In genomic region chr3:14127516-14128161, GRCh38 we compare ENCODE assay signal across 14 cellular contexts. TPM values are rescaled to one million over a fixed set of nuclear protein-coding genes. Genes with fewer than 3 reads are reported as not detected.
DNase-seq lines count a peak whose midpoint lies in the region; ATAC-seq and TF ChIP-seq lines count a peak whose summit lies in the region.
"Had no signal": no experiment of that assay in that cellular context is flagged by ENCODE, and none has a peak within 500 bp of the region (broad histone marks: within the 10 kb centered on the region; RNA-seq: fewer than 3 reads in every experiment).

No MANE protein-coding gene starts in this region.

- peak overlapping the region; percentile 97 for H3K4me3 Mint-ChIP-seq in activated naive CD8-positive, alpha-beta T cell
- H3K4me3 Mint-ChIP-seq in activated naive CD8-positive, alpha-beta T cell treated with anti-CD3 and anti-CD28 coated beads, Interleukin-2, amount 50 U/mL, for 24 hours, result no peak overlapping the region
- peak overlapping the region in 8 of 10 donors; percentile 13 to 92 (median 45) for H3K4me3 Mint-ChIP-seq in naive thymus-derived CD8-positive, alpha-beta T cell

- intact Hi-C loops in tibial artery (cut with DNase I; ENCODE audit: low total_unique reads), result loop anchor here (5.0 to 10.0 kb wide), 3 partner anchors 230 to 817 kb away; partner anchors contain the start of gene NR2C2

- POLR2A ChIA-PET in naive thymus-derived CD8-positive, alpha-beta T cell (lab: Charles Lee), result interaction anchor here (1.2 to 7.7 kb wide), 3 partner anchors 15 to 49 kb away, joined by 4 to 124 read pairs (median 4); partner anchors contain the start of genes LSM3 and XPC

- no peaks in the 10 kb centered on the region for H3K27me3 Mint-ChIP-seq in activated naive CD8-positive, alpha-beta T cell
- no peaks in the 10 kb centered on the region for H3K27me3 Mint-ChIP-seq in activated naive CD8-positive, alpha-beta T cell treated with anti-CD3 and anti-CD28 coated beads, Interleukin-2, amount 50 U/mL, for 24 hours
- no peaks in the 10 kb centered on the region for H3K27me3 Mint-ChIP-seq in naive thymus-derived CD8-positive, alpha-beta T cell

- H3K4me1 ChIP-seq in adipocyte (ENCODE audit: control insufficient read depth, insufficient read depth, low read length) (peaks cover 44% of the 10 kb centered on the region), tibial artery (peaks cover 0 to 39% (median 29%) of the 10 kb centered on the region in 4 donors)

- H3K9ac ChIP-seq in adipocyte (ENCODE audit: low read length), result no peak overlapping the region

- H3K27ac Mint-ChIP-seq in activated naive CD8-positive, alpha-beta T cell, result no peak overlapping the region
- H3K27ac Mint-ChIP-seq in activated naive CD8-positive, alpha-beta T cell treated with anti-CD3 and anti-CD28 coated beads, Interleukin-2, amount 50 U/mL, for 24 hours, result no peak overlapping the region
- peak overlapping the region in 4 of 10 donors; percentile 7 to 79 (median 48) for H3K27ac Mint-ChIP-seq in naive thymus-derived CD8-positive, alpha-beta T cell

- no peak for ATAC-seq in activated naive CD8-positive, alpha-beta T cell treated with anti-CD3 and anti-CD28 coated beads, Interleukin-2, amount 50 U/mL, for 24 hours
- no peak for ATAC-seq in naive thymus-derived CD8-positive, alpha-beta T cell
- ATAC-seq in HG03135 (IDR thresholded peaks at IDR 0.05; ENCODE audit: unreplicated experiment), result no peak
- ATAC-seq: foreskin keratinocyte, upper lobe of right lung had no signal

- H3K9me3 ChIP-seq in adipocyte (ENCODE audit: control insufficient read depth, low read length), result no peaks in the 10 kb centered on the region
- no peaks in the 10 kb centered on the region for H3K9me3 ChIP-seq in tibial artery
- H3K9me3 ChIP-seq: upper lobe of right lung had no signal

- DNase-seq in activated naive CD8-positive, alpha-beta T cell treated with anti-CD3 and anti-CD28 coated beads, Interleukin-2, amount 50 U/mL, for 24 hours, result no peak
- DNase-seq in adipocyte (ENCODE audit: low read depth) (no peak), tibial artery (no peak), NCI-H1417 treated with DMSO at 0.1 percent for 48 hours (lab: John Stamatoyannopoulos, UW) (no peak), NCI-H2107 (lab: John Stamatoyannopoulos, UW) (no peak)
- no peak for DNase-seq in naive thymus-derived CD8-positive, alpha-beta T cell
- DNase-seq: aorta, DMS153, foreskin keratinocyte, islet precursor cell, NCI-H1694 treated with DMSO at 0.1 percent for 48 hours, upper lobe of right lung had no signal

- H3K9me3 Mint-ChIP-seq in activated naive CD8-positive, alpha-beta T cell (ENCODE audit: low read depth), result no peaks in the 10 kb centered on the region
- no peaks in the 10 kb centered on the region for H3K9me3 Mint-ChIP-seq in activated naive CD8-positive, alpha-beta T cell treated with anti-CD3 and anti-CD28 coated beads, Interleukin-2, amount 50 U/mL, for 24 hours
- no peaks in the 10 kb centered on the region for H3K9me3 Mint-ChIP-seq in naive thymus-derived CD8-positive, alpha-beta T cell

- TF ChIP-seq CTCF in tibial artery (IDR thresholded peaks at IDR 0.05), result no peak

- H3K4me3 ChIP-seq in adipocyte (ENCODE audit: low read length) (peak overlapping the region; percentile 92), tibial artery (no peak overlapping the region)
- H3K4me3 ChIP-seq: upper lobe of right lung had no signal

- no peaks in the 10 kb centered on the region for H3K27me3 ChIP-seq in adipocyte (replicated peaks; ENCODE audit: control insufficient read depth, insufficient read depth, low read length)
- H3K27me3 ChIP-seq in tibial artery, result no peaks in the 10 kb centered on the region
- H3K27me3 ChIP-seq: foreskin keratinocyte, upper lobe of right lung had no signal

- H3K27ac ChIP-seq in tibial artery, result peak overlapping the region; percentile 93 to 94
- H3K27ac ChIP-seq: foreskin keratinocyte had no signal

- peaks cover 43% of the 10 kb centered on the region for H3K4me1 Mint-ChIP-seq in activated naive CD8-positive, alpha-beta T cell (ENCODE audit: low read depth)
- peaks cover 43% of the 10 kb centered on the region for H3K4me1 Mint-ChIP-seq in activated naive CD8-positive, alpha-beta T cell treated with anti-CD3 and anti-CD28 coated beads, Interleukin-2, amount 50 U/mL, for 24 hours
- peaks cover 29 to 58% (median 49%) of the 10 kb centered on the region in 4 donors for H3K4me1 Mint-ChIP-seq in naive thymus-derived CD8-positive, alpha-beta T cell

- peaks cover 15% of the 10 kb centered on the region for H3K36me3 Mint-ChIP-seq in activated naive CD8-positive, alpha-beta T cell
- peaks cover 48% of the 10 kb centered on the region for H3K36me3 Mint-ChIP-seq in activated naive CD8-positive, alpha-beta T cell treated with anti-CD3 and anti-CD28 coated beads, Interleukin-2, amount 50 U/mL, for 24 hours (ENCODE audit: low read depth)
- peaks cover 0 to 43% (median 18%) of the 10 kb centered on the region in 3 donors for H3K36me3 Mint-ChIP-seq in naive thymus-derived CD8-positive, alpha-beta T cell

- H3K36me3 ChIP-seq in adipocyte (ENCODE audit: control insufficient read depth, insufficient read depth, low read length, severe bottlenecking) (peaks cover 49% of the 10 kb centered on the region), tibial artery (peaks cover 39 to 49% (median 48%) of the 10 kb centered on the region in 3 donors)

RNA-seq across cellular contexts. Expression of gene TMEM43, which starts 2.8 kb away (rescaled TPM):
- total RNA-seq in naive thymus-derived CD8-positive, alpha-beta T cell, result 10 to 100 TPM; 50.8 to 52.4 TPM
- polyA plus RNA-seq in naive thymus-derived CD8-positive, alpha-beta T cell, result 10 to 100 TPM; 45.6 to 65.0 (median 56.0) TPM

RNA-seq across cellular contexts. Expression of gene CHCHD4, which starts 3.0 kb away (rescaled TPM):
- total RNA-seq in naive thymus-derived CD8-positive, alpha-beta T cell, result 1 to 10 TPM; 9.1 to 9.6 TPM
- 10 to 100 TPM in 2 of 3 donors, 1 to 10 TPM in 1; 6.8 to 15.8 (median 11.5) TPM for polyA plus RNA-seq in naive thymus-derived CD8-positive, alpha-beta T cell

RNA-seq across cellular contexts. Expression of gene XPC, which starts 50.8 kb away (rescaled TPM):
- 10 to 100 TPM; 90.9 to 95.2 TPM for total RNA-seq in naive thymus-derived CD8-positive, alpha-beta T cell
- polyA plus RNA-seq in naive thymus-derived CD8-positive, alpha-beta T cell, result 10 to 100 TPM; 28.5 to 49.6 (median 49.4) TPM

RNA-seq across cellular contexts. Expression of gene LSM3, which starts 51.0 kb away (rescaled TPM):
- 10 to 100 TPM; 10.4 to 11.6 TPM for total RNA-seq in naive thymus-derived CD8-positive, alpha-beta T cell
- 10 to 100 TPM; 20.8 to 26.5 (median 24.8) TPM for polyA plus RNA-seq in naive thymus-derived CD8-positive, alpha-beta T cell
